In genomic region chr1:52659356-52659755, GRCh38 we compare ENCODE assay signal across 13 cellular contexts. TPM values are rescaled to one million over a fixed set of nuclear protein-coding genes. Genes with fewer than 3 reads are reported as not detected.
A peak's percentile ranks its signal among the peaks of the same experiment; 100 is the strongest.
DNase-seq lines count a peak whose midpoint lies in the region; ATAC-seq and TF ChIP-seq lines count a peak whose summit lies in the region.
"Had no signal": no experiment of that assay in that cellular context is flagged by ENCODE, and none has a peak within 500 bp of the region (broad histone marks: within the 10 kb centered on the region; RNA-seq: fewer than 3 reads in every experiment).

No MANE protein-coding gene starts in this region.

- no peak overlapping the region for H3K4me3 ChIP-seq in lower leg skin (ENCODE audit: low read depth, poor library complexity, severe bottlenecking)

- ATAC-seq in HG03196 (IDR thresholded peaks at IDR 0.05; ENCODE audit: unreplicated experiment): peak; percentile 55
- ATAC-seq in activated naive CD4-positive, alpha-beta T cell treated with anti-CD3 and anti-CD28 coated beads, Interleukin-2, amount 50 U/mL, for 72 hours: peak; percentile 81 to 89
- no peak for ATAC-seq in GM19395 (IDR thresholded peaks at IDR 0.05; ENCODE audit: unreplicated experiment)
- no peak for ATAC-seq in effector memory CD8-positive, alpha-beta T cell (replicated peaks)

- H3K27ac Mint-ChIP-seq in activated naive CD4-positive, alpha-beta T cell treated with anti-CD3 and anti-CD28 coated beads, Interleukin-2, amount 50 U/mL, for 72 hours: peak overlapping the region; percentile 89 to 95
- H3K27ac Mint-ChIP-seq in effector memory CD8-positive, alpha-beta T cell: peak overlapping the region in 1 of 2 donors; percentile 31

- no peak for TF ChIP-seq POLR2A in lower leg skin (IDR thresholded peaks at IDR 0.05)

- H3K9me3 Mint-ChIP-seq in activated naive CD4-positive, alpha-beta T cell treated with anti-CD3 and anti-CD28 coated beads, Interleukin-2, amount 50 U/mL, for 72 hours: peaks cover 0 to 5% of the 10 kb centered on the region in 2 donors
- no peaks in the 10 kb centered on the region for H3K9me3 Mint-ChIP-seq in effector memory CD8-positive, alpha-beta T cell

- no peak for TF ChIP-seq CTCF in lower leg skin (IDR thresholded peaks at IDR 0.05)

- H3K4me3 Mint-ChIP-seq in effector memory CD8-positive, alpha-beta T cell: no peak overlapping the region

- peaks cover 4 to 9% of the 10 kb centered on the region in 2 donors for H3K4me1 Mint-ChIP-seq in effector memory CD8-positive, alpha-beta T cell (ENCODE audit: low read depth in 2 of 2)

- no peaks in the 10 kb centered on the region for H3K27me3 Mint-ChIP-seq in effector memory CD8-positive, alpha-beta T cell

- intact Hi-C loops in lower leg skin (cut with DNase I; ENCODE audit: low total_unique reads): no loop called here

- WGBS in lower leg skin, 2 donors: 87 to 93% methylated on average over 3 of the region's 3 CpGs

- DNase-seq in activated T-cell treated with anti-CD3 and anti-CD28 coated beads for 24 hours (ENCODE audit: low read depth): peak; percentile 14
- no peak for DNase-seq in activated T-cell treated with anti-CD3 and anti-CD28 coated beads for 4 hours
- peak; percentile 58 to 63 for DNase-seq in activated naive CD4-positive, alpha-beta T cell treated with anti-CD3 and anti-CD28 coated beads, Interleukin-2, amount 50 U/mL, for 72 hours (ENCODE audit: low spot score in 2 of 2)
- peak; percentile 44 for DNase-seq in stimulated activated CD8-positive, alpha-beta memory T cell treated with anti-CD3 and anti-CD28 coated beads, Interleukin-4, amount 100 ng/mL, for 48 hours
- DNase-seq in lower leg skin (ENCODE audit: low spot score in 2 of 2): no peak
- DNase-seq in effector memory CD8-positive, alpha-beta T cell: no peak
- DNase-seq: aorta, head of caudate nucleus, IMR-90, SIG-M5 had no signal

- peaks cover 0 to 11% of the 10 kb centered on the region in 2 donors for H3K36me3 Mint-ChIP-seq in activated naive CD4-positive, alpha-beta T cell treated with anti-CD3 and anti-CD28 coated beads, Interleukin-2, amount 50 U/mL, for 72 hours
- peaks cover 9% of the 10 kb centered on the region for H3K36me3 Mint-ChIP-seq in effector memory CD8-positive, alpha-beta T cell (ENCODE audit: insufficient read depth)

RNA-seq across cellular contexts. Expression of gene SHISAL2A, which starts 26.4 kb away (rescaled TPM):
- total RNA-seq in activated naive CD4-positive, alpha-beta T cell treated with anti-CD3 and anti-CD28 coated beads, Interleukin-2, amount 50 U/mL, for 72 hours: 10 to 100 TPM in 1 of 2 donors, 1 to 10 TPM in 1; 9.0 to 12.6 TPM
- not detected for total RNA-seq in lower leg skin
- total RNA-seq: IMR-90, temporal lobe had no signal

RNA-seq across cellular contexts. Expression of gene COA7, which starts 38.8 kb away (rescaled TPM):
- total RNA-seq in activated naive CD4-positive, alpha-beta T cell treated with anti-CD3 and anti-CD28 coated beads, Interleukin-2, amount 50 U/mL, for 72 hours: 10 to 100 TPM; 16.1 to 21.0 TPM
- 10 to 100 TPM in 2 of 4 donors, 1 to 10 TPM in 2; 7.2 to 17.5 (median 8.9) TPM for total RNA-seq in lower leg skin

RNA-seq across cellular contexts. Expression of gene GPX7, which starts 57.2 kb away (rescaled TPM):
- 10 to 100 TPM; 13.8 to 23.0 TPM for total RNA-seq in activated naive CD4-positive, alpha-beta T cell treated with anti-CD3 and anti-CD28 coated beads, Interleukin-2, amount 50 U/mL, for 72 hours
- 1 to 10 TPM; 4.8 to 9.1 (median 9.0) TPM for total RNA-seq in lower leg skin

Comparison
In these comparisons a context has a peak if more than half of its experiments do, and no peak if none do; other contexts are left out.
1. DNase-seq: peak in activated T-cell treated with anti-CD3 and anti-CD28 coated beads for 24 hours (single experiment), activated naive CD4-positive, alpha-beta T cell treated with anti-CD3 and anti-CD28 coated beads, Interleukin-2, amount 50 U/mL, for 72 hours (2 of 2) and stimulated activated CD8-positive, alpha-beta memory T cell treated with anti-CD3 and anti-CD28 coated beads, Interleukin-4, amount 100 ng/mL, for 48 hours (single experiment); none in activated T-cell treated with anti-CD3 and anti-CD28 coated beads for 4 hours (single experiment), lower leg skin (0 of 2) and effector memory CD8-positive, alpha-beta T cell (0 of 3).
2. ATAC-seq: peak in HG03196 (single experiment) and activated naive CD4-positive, alpha-beta T cell treated with anti-CD3 and anti-CD28 coated beads, Interleukin-2, amount 50 U/mL, for 72 hours (2 of 2); none in GM19395 (single experiment) and effector memory CD8-positive, alpha-beta T cell (single experiment).
3. RNA of gene SHISAL2A, which starts 26.4 kb away (total RNA-seq): 9.0 to 12.6 TPM in activated naive CD4-positive, alpha-beta T cell treated with anti-CD3 and anti-CD28 coated beads, Interleukin-2, amount 50 U/mL, for 72 hours; not detected in lower leg skin; every median in the first group is over 10 times any median in the second.